ENCODE assay signal across 26 cellular contexts in genomic region chr17:9200197-9200662, GRCh38.
DNase-seq lines count a peak whose midpoint lies in the region; ATAC-seq and TF ChIP-seq lines count a peak whose summit lies in the region.
"Had no signal": no experiment of that assay in that cellular context is flagged by ENCODE, and none has a peak within 500 bp of the region (broad histone marks: within the 10 kb centered on the region; RNA-seq: fewer than 3 reads in every experiment).

No MANE protein-coding gene starts in this region.

- H3K27ac Mint-ChIP-seq in nephron: peak overlapping the region; percentile 78 to 93 (median 88)
- H3K27ac Mint-ChIP-seq: CD4-positive, alpha-beta T cell; immature natural killer cell had no signal

- H3K27me3 Mint-ChIP-seq in nephron (ENCODE audit: low read depth): peaks cover 27% of the 10 kb centered on the region
- H3K27me3 Mint-ChIP-seq: CD4-positive, alpha-beta T cell had no signal

- WGBS in right cardiac atrium: 76% methylated on average over 10 of the region's 10 CpGs
- 90% methylated on average over 10 of the region's 10 CpGs for WGBS in prostate gland

- H3K27ac ChIP-seq in right cardiac atrium (ENCODE audit: low read length) (no peak overlapping the region), prostate gland (no peak overlapping the region), lower lobe of right lung (no peak overlapping the region)
- H3K27ac ChIP-seq: body of pancreas, dorsolateral prefrontal cortex, gastroesophageal sphincter had no signal

- no peaks in the 10 kb centered on the region for H3K4me1 ChIP-seq in right cardiac atrium (ENCODE audit: control insufficient read depth, insufficient read depth, low read length)
- H3K4me1 ChIP-seq in prostate gland (replicated peaks): no peaks in the 10 kb centered on the region
- no peaks in the 10 kb centered on the region for H3K4me1 ChIP-seq in lower lobe of right lung

- no peaks in the 10 kb centered on the region for H3K36me3 Mint-ChIP-seq in nephron (ENCODE audit: low read depth)
- H3K36me3 Mint-ChIP-seq: immature natural killer cell had no signal

- no peak for TF ChIP-seq CTCF in nephron (IDR thresholded peaks at IDR 0.05; ENCODE audit: unreplicated experiment in 3 of 3)
- TF ChIP-seq CTCF in prostate gland (IDR thresholded peaks at IDR 0.05): no peak
- TF ChIP-seq CTCF in lower lobe of right lung (IDR thresholded peaks at IDR 0.05): no peak

- no peak for ATAC-seq in Right ventricle myocardium inferior
- ATAC-seq in right cardiac atrium: no peak
- ATAC-seq in lower lobe of right lung: no peak
- ATAC-seq: body of pancreas, gastroesophageal sphincter, left lobe of liver had no signal

- intact Hi-C loops in Right ventricle myocardium inferior (cut with DNase I) (no loop called here), right cardiac atrium (cut with DNase I) (no loop called here), prostate gland (cut with DNase I) (no loop called here), lower lobe of right lung (cut with DNase I) (no loop called here)

- H3K9me3 Mint-ChIP-seq in nephron: no peaks in the 10 kb centered on the region
- H3K9me3 Mint-ChIP-seq: CD4-positive, alpha-beta T cell; immature natural killer cell had no signal

- H3K9me3 ChIP-seq in right cardiac atrium (ENCODE audit: control insufficient read depth, low read length) (no peaks in the 10 kb centered on the region), prostate gland (no peaks in the 10 kb centered on the region), lower lobe of right lung (no peaks in the 10 kb centered on the region)
- H3K9me3 ChIP-seq: body of pancreas, gastroesophageal sphincter had no signal

- peak; percentile 31 for DNase-seq in Right ventricle myocardium inferior (ENCODE audit: missing footprints)
- DNase-seq in right cardiac atrium: no peak
- DNase-seq in NCI-H82 treated with DMSO at 0.1 percent for 48 hours (lab: John Stamatoyannopoulos, UW; ENCODE audit: unreplicated experiment): peak; percentile 63
- DNase-seq in prostate gland (ENCODE audit: low spot score): no peak
- no peak for DNase-seq in activated CD4-positive, alpha-beta T cell treated with anti-CD3 and anti-CD28 coated beads, Interleukin-2, amount 50 U/mL, for 48 hours
- no peak for DNase-seq in lower lobe of right lung
- DNase-seq in hippocampal formation (lab: John Stamatoyannopoulos, UW): no peak
- DNase-seq: 8988T; activated CD8-positive, alpha-beta memory T cell treated with anti-CD3 and anti-CD28 coated beads for 24 hours; activated gamma-delta T cell; body of pancreas; CD4-positive, alpha-beta T cell; cerebellar nuclear complex; dorsolateral prefrontal cortex; GOT3; hypothalamus; immature natural killer cell; NCI-H1092 treated with DMSO at 0.1 percent for 48 hours; NCI-H2029; NCI-H69; occipital lobe; stimulated activated CD4-positive, alpha-beta T cell treated with anti-CD3 and anti-CD28 coated beads, Interleukin-2, amount 100 ng/mL, for 48 hours had no signal

- H3K4me3 ChIP-seq in right cardiac atrium (ENCODE audit: low read length) (no peak overlapping the region), prostate gland (no peak overlapping the region), lower lobe of right lung (no peak overlapping the region)
- H3K4me3 ChIP-seq: body of pancreas, dorsolateral prefrontal cortex, gastroesophageal sphincter, GM12878 had no signal

- H3K4me3 Mint-ChIP-seq in nephron: no peak overlapping the region
- H3K4me3 Mint-ChIP-seq: CD4-positive, alpha-beta T cell; immature natural killer cell had no signal

- peaks cover 44% of the 10 kb centered on the region for H3K4me1 Mint-ChIP-seq in nephron
- H3K4me1 Mint-ChIP-seq: immature natural killer cell had no signal

- H3K27me3 ChIP-seq in right cardiac atrium (ENCODE audit: control insufficient read depth, insufficient read depth) (no peaks in the 10 kb centered on the region), prostate gland (replicated peaks; ENCODE audit: insufficient read depth) (no peaks in the 10 kb centered on the region), lower lobe of right lung (ENCODE audit: low read depth) (no peaks in the 10 kb centered on the region)
- H3K27me3 ChIP-seq: body of pancreas, gastroesophageal sphincter had no signal

- H3K36me3 ChIP-seq in prostate gland (no peaks in the 10 kb centered on the region), lower lobe of right lung (no peaks in the 10 kb centered on the region)

- no peak for TF ChIP-seq POLR2A in prostate gland (IDR thresholded peaks at IDR 0.05)

Comparison
In these comparisons a context has a peak if more than half of its experiments do, and no peak if none do; other contexts are left out.
1. DNase-seq: peak in Right ventricle myocardium inferior (single experiment) and NCI-H82 treated with DMSO at 0.1 percent for 48 hours (single experiment); none in right cardiac atrium (0 of 3), prostate gland (single experiment), activated CD4-positive, alpha-beta T cell treated with anti-CD3 and anti-CD28 coated beads, Interleukin-2, amount 50 U/mL, for 48 hours (0 of 2), lower lobe of right lung (single experiment) and hippocampal formation (0 of 2).